In the genomic region with DNA sequence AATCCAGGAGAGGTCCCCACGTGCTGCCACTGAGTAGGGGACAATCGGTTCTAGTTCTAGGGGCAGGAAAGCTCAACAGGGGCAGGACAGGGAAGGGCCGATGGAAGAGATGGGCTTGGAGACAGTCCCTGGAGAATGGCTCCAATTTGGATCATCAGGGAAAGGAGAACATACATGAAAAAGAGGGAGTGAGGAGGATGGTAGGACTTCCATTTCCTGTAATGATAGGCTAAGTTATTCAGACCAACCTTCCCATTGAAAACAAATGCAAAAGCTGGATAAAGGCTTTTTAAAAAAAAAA, we compare ENCODE assay signal across 12 cellular contexts.
"Had no signal": no experiment of that assay in that cellular context is flagged by ENCODE, and none has a peak within 500 bp of the region (broad histone marks: within the 10 kb centered on the region; RNA-seq: fewer than 3 reads in every experiment).

No MANE protein-coding gene starts in this region.

- H3K36me3 Mint-ChIP-seq: memory B cell had no signal

- H3K27me3 ChIP-seq: adrenal gland, gastrocnemius medialis had no signal

- H3K36me3 ChIP-seq: adrenal gland, gastrocnemius medialis, heart right ventricle, upper lobe of right lung had no signal

- H3K4me1 Mint-ChIP-seq: central memory CD8-positive, alpha-beta T cell; memory B cell; nephron had no signal

- FAIRE-seq: islet of Langerhans had no signal

- H3K27ac Mint-ChIP-seq: memory B cell, nephron had no signal

- DNase-seq: cortex of kidney, occipital lobe, T1000 had no signal

- H3K4me1 ChIP-seq: adrenal gland, gastrocnemius medialis, heart right ventricle, psoas muscle, upper lobe of right lung had no signal

- H3K9me3 ChIP-seq: adrenal gland, gastrocnemius medialis, psoas muscle, upper lobe of right lung had no signal

- H3K4me3 Mint-ChIP-seq: central memory CD8-positive, alpha-beta T cell; memory B cell; nephron had no signal

- H3K27ac ChIP-seq: adrenal gland, gastrocnemius medialis, heart right ventricle, psoas muscle, upper lobe of right lung had no signal

- H3K9me3 Mint-ChIP-seq: central memory CD8-positive, alpha-beta T cell had no signal

- H3K4me3 ChIP-seq: adrenal gland, gastrocnemius medialis, heart right ventricle, psoas muscle, upper lobe of right lung had no signal
